8 cellular contexts compared by ENCODE assay signal in the genomic region with DNA sequence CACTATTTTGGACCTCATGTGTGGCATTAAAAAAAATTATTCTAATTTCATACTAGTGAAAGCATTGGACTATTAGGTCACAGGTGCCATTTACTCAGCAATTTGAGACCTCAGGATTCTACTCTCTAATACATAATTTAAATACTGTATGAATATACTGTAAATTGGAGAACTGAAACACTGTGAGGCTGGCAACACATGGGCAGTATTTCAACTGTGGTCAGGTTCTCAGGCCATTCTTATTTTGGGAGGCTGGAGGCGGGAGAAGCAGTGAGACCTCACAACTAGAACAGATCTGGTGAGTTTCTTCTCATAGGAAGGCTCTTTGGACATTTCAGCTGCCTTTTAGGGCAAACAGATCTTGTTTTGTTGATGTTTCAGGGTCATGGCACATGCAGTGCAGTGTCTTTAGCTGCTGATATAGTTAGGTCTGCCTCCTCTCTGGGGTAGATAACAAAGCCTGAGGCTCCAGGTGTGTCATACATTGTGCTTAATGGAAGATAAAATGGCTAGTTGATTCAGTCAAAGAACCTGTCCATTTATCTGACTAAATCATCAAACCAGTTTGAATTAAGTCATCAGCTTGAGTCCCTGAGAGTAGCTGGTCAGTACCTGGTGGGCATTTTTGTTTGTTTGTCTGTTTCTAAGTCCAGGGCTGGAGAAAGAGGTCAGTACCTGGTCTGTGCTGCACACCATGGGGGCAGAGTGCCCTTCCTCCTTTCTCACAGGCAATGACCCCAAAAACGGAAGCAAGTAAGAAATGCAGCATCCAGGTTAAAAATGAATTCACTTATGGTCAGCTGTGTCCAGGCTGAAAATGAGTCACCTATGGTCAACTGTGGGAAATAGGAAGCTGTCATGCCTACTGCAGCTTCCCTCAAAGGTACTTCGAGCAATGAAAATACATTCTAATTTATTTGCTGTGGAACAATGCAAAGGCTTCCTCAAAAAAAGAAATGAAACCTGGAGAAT.
DNase-seq lines count a peak whose midpoint lies in the region; ATAC-seq lines count a peak whose summit lies in the region.

No MANE protein-coding gene starts in this region.

- intact Hi-C loops in activated CD4-positive, alpha-beta memory T cell treated with anti-CD3 and anti-CD28 coated beads for 36 hours (cut with micrococcal nuclease), result no loop called here

- no peak overlapping the region for H3K27ac Mint-ChIP-seq in activated CD4-positive, alpha-beta memory T cell treated with anti-CD3 and anti-CD28 coated beads for 36 hours

- no peak overlapping the region for H3K4me3 Mint-ChIP-seq in activated CD4-positive, alpha-beta memory T cell treated with anti-CD3 and anti-CD28 coated beads for 36 hours

- H3K4me1 Mint-ChIP-seq in activated CD4-positive, alpha-beta memory T cell treated with anti-CD3 and anti-CD28 coated beads for 36 hours (ENCODE audit: low read depth), result peaks cover 3% of the 10 kb centered on the region

- peaks cover 20% of the 10 kb centered on the region for H3K36me3 Mint-ChIP-seq in activated CD4-positive, alpha-beta memory T cell treated with anti-CD3 and anti-CD28 coated beads for 36 hours

- ATAC-seq in GM21367 (IDR thresholded peaks at IDR 0.05; ENCODE audit: unreplicated experiment) (peak; percentile 74), HG03457 (IDR thresholded peaks at IDR 0.05; ENCODE audit: unreplicated experiment) (peak; percentile 86), HG02970 (IDR thresholded peaks at IDR 0.05; ENCODE audit: low FRiP score, unreplicated experiment) (no peak)

- CTCF ChIA-PET in activated CD4-positive, alpha-beta memory T cell treated with anti-CD3 and anti-CD28 coated beads for 36 hours (lab: Charles Lee), result no interaction called here

- no peaks in the 10 kb centered on the region for H3K27me3 Mint-ChIP-seq in activated CD4-positive, alpha-beta memory T cell treated with anti-CD3 and anti-CD28 coated beads for 36 hours

- DNase-seq in EH (ENCODE audit: low read depth) (peak; percentile 24), dermis microvascular lymphatic vessel endothelial cell (ENCODE audit: low read depth in 2 of 2) (peak; percentile 30 to 84)
- no peak for DNase-seq in activated CD4-positive, alpha-beta memory T cell treated with anti-CD3 and anti-CD28 coated beads for 36 hours
- no peak for DNase-seq in activated CD4-positive, alpha-beta T cell treated with anti-CD3 and anti-CD28 coated beads for 48 hours
- no peak for DNase-seq in activated T-cell treated with anti-CD3 and anti-CD28 coated beads, Interleukin-2, amount 50 U/mL, for 48 hours

- POLR2A ChIA-PET in activated CD4-positive, alpha-beta memory T cell treated with anti-CD3 and anti-CD28 coated beads for 36 hours (lab: Charles Lee), result no interaction called here

- no peaks in the 10 kb centered on the region for H3K9me3 Mint-ChIP-seq in activated CD4-positive, alpha-beta memory T cell treated with anti-CD3 and anti-CD28 coated beads for 36 hours

Comparison
In these comparisons a context has a peak if more than half of its experiments do, and no peak if none do; other contexts are left out.
1. DNase-seq: peak in EH (single experiment) and dermis microvascular lymphatic vessel endothelial cell (2 of 2); none in activated CD4-positive, alpha-beta memory T cell treated with anti-CD3 and anti-CD28 coated beads for 36 hours (single experiment), activated CD4-positive, alpha-beta T cell treated with anti-CD3 and anti-CD28 coated beads for 48 hours (single experiment) and activated T-cell treated with anti-CD3 and anti-CD28 coated beads, Interleukin-2, amount 50 U/mL, for 48 hours (0 of 2).